1 cellular context compared by ENCODE assay signal in the genomic region with DNA sequence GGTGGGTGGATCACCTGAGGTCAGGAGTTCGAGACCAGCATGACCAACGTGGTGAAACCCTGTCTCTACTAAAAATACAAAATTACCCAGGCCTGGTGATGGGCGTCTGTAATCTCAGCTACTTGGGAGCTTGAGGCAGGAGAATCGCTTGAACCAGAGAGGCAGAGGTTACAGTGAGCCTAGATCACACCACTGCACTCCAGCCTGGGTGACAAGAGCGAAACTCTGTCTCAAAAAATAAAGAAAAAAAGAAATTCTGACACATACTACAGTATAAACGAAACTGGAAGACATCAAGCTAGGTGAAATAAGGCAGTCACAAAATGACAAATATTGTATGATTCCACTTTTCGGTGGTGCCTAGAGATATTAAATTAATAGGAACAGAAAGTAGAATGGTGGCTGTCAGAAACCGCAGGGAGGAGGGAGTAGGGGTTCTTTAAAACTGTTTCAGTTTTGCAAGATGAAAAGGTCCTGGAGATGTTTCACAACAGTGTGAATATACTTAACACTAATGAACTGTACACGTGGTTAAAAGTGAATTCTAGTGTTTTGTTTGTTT.
TF ChIP-seq lines count a peak whose summit lies in the region.

No MANE protein-coding gene starts in this region.

TF ChIP-seq in GM12878, 131 proteins besides CTCF, POLR2A, EP300 and RAD21 (continued from another document and continues in another):
- peak; percentile 94 for TF ChIP-seq RELB (IDR thresholded peaks at IDR 0.05; ENCODE audit: low read depth)
- TF ChIP-seq JUNB (IDR thresholded peaks at IDR 0.05) = peak; percentile 91
- TF ChIP-seq KAT2A (conservative IDR thresholded peaks at IDR 0.05; ENCODE audit: control insufficient read depth, low read depth, low read length) = no peak
- TF ChIP-seq TBL1XR1 (IDR thresholded peaks at IDR 0.05; ENCODE audit: low read depth, low read length) = peak; percentile 87
- no peak for TF ChIP-seq SREBF2 (IDR thresholded peaks at IDR 0.05; ENCODE audit: low read length)
- no peak for TF ChIP-seq SRF (IDR thresholded peaks at IDR 0.05; ENCODE audit: low read depth in 2 of 2, low read length in 2 of 2)
- no peak for TF ChIP-seq NFXL1 (IDR thresholded peaks at IDR 0.05; ENCODE audit: borderline replicate concordance)
- peak; percentile 94 for TF ChIP-seq NFIC (IDR thresholded peaks at IDR 0.05; ENCODE audit: low read depth, low read length)
- no peak for TF ChIP-seq CHD1 (IDR thresholded peaks at IDR 0.05; ENCODE audit: low read depth, low read length)
- peak; percentile 85 for TF ChIP-seq DPF2 (IDR thresholded peaks at IDR 0.05)
- TF ChIP-seq RCOR1 (conservative IDR thresholded peaks at IDR 0.05; ENCODE audit: low read depth, low read length) = no peak; the same call in 1 of the 2 replicates
- TF ChIP-seq KDM1A (IDR thresholded peaks at IDR 0.05; ENCODE audit: borderline replicate concordance) = no peak
- TF ChIP-seq ESRRA (IDR thresholded peaks at IDR 0.05; ENCODE audit: low read length) = no peak
- TF ChIP-seq TAF1 (IDR thresholded peaks at IDR 0.05; ENCODE audit: borderline replicate concordance, low read depth, low read length) = no peak
- no peak; the same call in 1 of the 2 replicates for TF ChIP-seq EED (IDR thresholded peaks at IDR 0.05; ENCODE audit: low read depth)
- TF ChIP-seq IKZF2 (IDR thresholded peaks at IDR 0.05) = peak; percentile 95 to 97
- TF ChIP-seq, protein P1, sequence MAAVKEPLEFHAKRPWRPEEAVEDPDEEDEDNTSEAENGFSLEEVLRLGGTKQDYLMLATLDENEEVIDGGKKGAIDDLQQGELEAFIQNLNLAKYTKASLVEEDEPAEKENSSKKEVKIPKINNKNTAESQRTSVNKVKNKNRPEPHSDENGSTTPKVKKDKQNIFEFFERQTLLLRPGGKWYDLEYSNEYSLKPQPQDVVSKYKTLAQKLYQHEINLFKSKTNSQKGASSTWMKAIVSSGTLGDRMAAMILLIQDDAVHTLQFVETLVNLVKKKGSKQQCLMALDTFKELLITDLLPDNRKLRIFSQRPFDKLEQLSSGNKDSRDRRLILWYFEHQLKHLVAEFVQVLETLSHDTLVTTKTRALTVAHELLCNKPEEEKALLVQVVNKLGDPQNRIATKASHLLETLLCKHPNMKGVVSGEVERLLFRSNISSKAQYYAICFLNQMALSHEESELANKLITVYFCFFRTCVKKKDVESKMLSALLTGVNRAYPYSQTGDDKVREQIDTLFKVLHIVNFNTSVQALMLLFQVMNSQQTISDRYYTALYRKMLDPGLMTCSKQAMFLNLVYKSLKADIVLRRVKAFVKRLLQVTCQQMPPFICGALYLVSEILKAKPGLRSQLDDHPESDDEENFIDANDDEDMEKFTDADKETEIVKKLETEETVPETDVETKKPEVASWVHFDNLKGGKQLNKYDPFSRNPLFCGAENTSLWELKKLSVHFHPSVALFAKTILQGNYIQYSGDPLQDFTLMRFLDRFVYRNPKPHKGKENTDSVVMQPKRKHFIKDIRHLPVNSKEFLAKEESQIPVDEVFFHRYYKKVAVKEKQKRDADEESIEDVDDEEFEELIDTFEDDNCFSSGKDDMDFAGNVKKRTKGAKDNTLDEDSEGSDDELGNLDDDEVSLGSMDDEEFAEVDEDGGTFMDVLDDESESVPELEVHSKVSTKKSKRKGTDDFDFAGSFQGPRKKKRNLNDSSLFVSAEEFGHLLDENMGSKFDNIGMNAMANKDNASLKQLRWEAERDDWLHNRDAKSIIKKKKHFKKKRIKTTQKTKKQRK (IDR thresholded peaks at IDR 0.05; ENCODE audit: low read depth, low read length) = no peak
- TF ChIP-seq CREM (IDR thresholded peaks at IDR 0.05; ENCODE audit: low read depth) = peak; percentile 43; the same call in 1 of the 2 replicates
- TF ChIP-seq, protein P2, sequence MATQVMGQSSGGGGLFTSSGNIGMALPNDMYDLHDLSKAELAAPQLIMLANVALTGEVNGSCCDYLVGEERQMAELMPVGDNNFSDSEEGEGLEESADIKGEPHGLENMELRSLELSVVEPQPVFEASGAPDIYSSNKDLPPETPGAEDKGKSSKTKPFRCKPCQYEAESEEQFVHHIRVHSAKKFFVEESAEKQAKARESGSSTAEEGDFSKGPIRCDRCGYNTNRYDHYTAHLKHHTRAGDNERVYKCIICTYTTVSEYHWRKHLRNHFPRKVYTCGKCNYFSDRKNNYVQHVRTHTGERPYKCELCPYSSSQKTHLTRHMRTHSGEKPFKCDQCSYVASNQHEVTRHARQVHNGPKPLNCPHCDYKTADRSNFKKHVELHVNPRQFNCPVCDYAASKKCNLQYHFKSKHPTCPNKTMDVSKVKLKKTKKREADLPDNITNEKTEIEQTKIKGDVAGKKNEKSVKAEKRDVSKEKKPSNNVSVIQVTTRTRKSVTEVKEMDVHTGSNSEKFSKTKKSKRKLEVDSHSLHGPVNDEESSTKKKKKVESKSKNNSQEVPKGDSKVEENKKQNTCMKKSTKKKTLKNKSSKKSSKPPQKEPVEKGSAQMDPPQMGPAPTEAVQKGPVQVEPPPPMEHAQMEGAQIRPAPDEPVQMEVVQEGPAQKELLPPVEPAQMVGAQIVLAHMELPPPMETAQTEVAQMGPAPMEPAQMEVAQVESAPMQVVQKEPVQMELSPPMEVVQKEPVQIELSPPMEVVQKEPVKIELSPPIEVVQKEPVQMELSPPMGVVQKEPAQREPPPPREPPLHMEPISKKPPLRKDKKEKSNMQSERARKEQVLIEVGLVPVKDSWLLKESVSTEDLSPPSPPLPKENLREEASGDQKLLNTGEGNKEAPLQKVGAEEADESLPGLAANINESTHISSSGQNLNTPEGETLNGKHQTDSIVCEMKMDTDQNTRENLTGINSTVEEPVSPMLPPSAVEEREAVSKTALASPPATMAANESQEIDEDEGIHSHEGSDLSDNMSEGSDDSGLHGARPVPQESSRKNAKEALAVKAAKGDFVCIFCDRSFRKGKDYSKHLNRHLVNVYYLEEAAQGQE (IDR thresholded peaks at IDR 0.05; ENCODE audit: low read depth, low read length) = no peak
- TF ChIP-seq HDAC6 (IDR thresholded peaks at IDR 0.05; ENCODE audit: unreplicated experiment) = no peak
- peak; percentile 80; the same call in 1 of the 2 replicates for TF ChIP-seq CBX5 (IDR thresholded peaks at IDR 0.05; ENCODE audit: low read depth)
- TF ChIP-seq SP1 (IDR thresholded peaks at IDR 0.05; ENCODE audit: low read depth, low read length) = no peak
- no peak for TF ChIP-seq PAX8 (IDR thresholded peaks at IDR 0.05)
- TF ChIP-seq LARP7 (IDR thresholded peaks at IDR 0.05) = no peak; the same call in 1 of the 2 replicates
- peak; percentile 83; the same call in 1 of the 2 replicates for TF ChIP-seq STAT3 (IDR thresholded peaks at IDR 0.05; ENCODE audit: low read depth, low read length)
- peak; percentile 79 for TF ChIP-seq BCL11A (IDR thresholded peaks at IDR 0.05; ENCODE audit: low read depth, low read length)
- TF ChIP-seq NR2C2 (IDR thresholded peaks at IDR 0.05; ENCODE audit: borderline replicate concordance, control insufficient read depth, insufficient read length, low read depth) = no peak
- TF ChIP-seq ZNF217 (IDR thresholded peaks at IDR 0.05) = peak; percentile 88
- no peak for TF ChIP-seq YBX1 (IDR thresholded peaks at IDR 0.05)
- TF ChIP-seq, protein P3, sequence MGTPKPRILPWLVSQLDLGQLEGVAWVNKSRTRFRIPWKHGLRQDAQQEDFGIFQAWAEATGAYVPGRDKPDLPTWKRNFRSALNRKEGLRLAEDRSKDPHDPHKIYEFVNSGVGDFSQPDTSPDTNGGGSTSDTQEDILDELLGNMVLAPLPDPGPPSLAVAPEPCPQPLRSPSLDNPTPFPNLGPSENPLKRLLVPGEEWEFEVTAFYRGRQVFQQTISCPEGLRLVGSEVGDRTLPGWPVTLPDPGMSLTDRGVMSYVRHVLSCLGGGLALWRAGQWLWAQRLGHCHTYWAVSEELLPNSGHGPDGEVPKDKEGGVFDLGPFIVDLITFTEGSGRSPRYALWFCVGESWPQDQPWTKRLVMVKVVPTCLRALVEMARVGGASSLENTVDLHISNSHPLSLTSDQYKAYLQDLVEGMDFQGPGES (IDR thresholded peaks at IDR 0.05) = no peak
- TF ChIP-seq, protein P4, sequence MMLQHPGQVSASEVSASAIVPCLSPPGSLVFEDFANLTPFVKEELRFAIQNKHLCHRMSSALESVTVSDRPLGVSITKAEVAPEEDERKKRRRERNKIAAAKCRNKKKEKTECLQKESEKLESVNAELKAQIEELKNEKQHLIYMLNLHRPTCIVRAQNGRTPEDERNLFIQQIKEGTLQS (IDR thresholded peaks at IDR 0.05; ENCODE audit: borderline replicate concordance, extremely low read depth, low read depth, low read length) = no peak
- no peak for TF ChIP-seq SIX5 (IDR thresholded peaks at IDR 0.05; ENCODE audit: low read depth, low read length, severe bottlenecking)
- TF ChIP-seq TARDBP (IDR thresholded peaks at IDR 0.05; ENCODE audit: borderline replicate concordance) = no peak
- no peak for TF ChIP-seq BRCA1 (IDR thresholded peaks at IDR 0.05; ENCODE audit: low read depth, low read length)
- peak; percentile 93 for TF ChIP-seq MTA3 (IDR thresholded peaks at IDR 0.05; ENCODE audit: borderline replicate concordance, low read length)
- no peak for TF ChIP-seq POLR2AphosphoS5 (IDR thresholded peaks at IDR 0.05; ENCODE audit: low read length)
- TF ChIP-seq MLLT1 (IDR thresholded peaks at IDR 0.05) = peak; percentile 87
- no peak for TF ChIP-seq SMAD5 (IDR thresholded peaks at IDR 0.05; ENCODE audit: low read depth)
- no peak for TF ChIP-seq TCF3 (IDR thresholded peaks at IDR 0.05; ENCODE audit: borderline replicate concordance, insufficient read depth, low read depth, low read length)
- TF ChIP-seq FOS (IDR thresholded peaks at IDR 0.05; ENCODE audit: borderline replicate concordance, extremely low read depth, insufficient read length) = no peak
- TF ChIP-seq SREBF1 (IDR thresholded peaks at IDR 0.05; ENCODE audit: low read length) = no peak
- TF ChIP-seq PML (IDR thresholded peaks at IDR 0.05; ENCODE audit: low read length) = peak; percentile 80
- TF ChIP-seq, protein P5, sequence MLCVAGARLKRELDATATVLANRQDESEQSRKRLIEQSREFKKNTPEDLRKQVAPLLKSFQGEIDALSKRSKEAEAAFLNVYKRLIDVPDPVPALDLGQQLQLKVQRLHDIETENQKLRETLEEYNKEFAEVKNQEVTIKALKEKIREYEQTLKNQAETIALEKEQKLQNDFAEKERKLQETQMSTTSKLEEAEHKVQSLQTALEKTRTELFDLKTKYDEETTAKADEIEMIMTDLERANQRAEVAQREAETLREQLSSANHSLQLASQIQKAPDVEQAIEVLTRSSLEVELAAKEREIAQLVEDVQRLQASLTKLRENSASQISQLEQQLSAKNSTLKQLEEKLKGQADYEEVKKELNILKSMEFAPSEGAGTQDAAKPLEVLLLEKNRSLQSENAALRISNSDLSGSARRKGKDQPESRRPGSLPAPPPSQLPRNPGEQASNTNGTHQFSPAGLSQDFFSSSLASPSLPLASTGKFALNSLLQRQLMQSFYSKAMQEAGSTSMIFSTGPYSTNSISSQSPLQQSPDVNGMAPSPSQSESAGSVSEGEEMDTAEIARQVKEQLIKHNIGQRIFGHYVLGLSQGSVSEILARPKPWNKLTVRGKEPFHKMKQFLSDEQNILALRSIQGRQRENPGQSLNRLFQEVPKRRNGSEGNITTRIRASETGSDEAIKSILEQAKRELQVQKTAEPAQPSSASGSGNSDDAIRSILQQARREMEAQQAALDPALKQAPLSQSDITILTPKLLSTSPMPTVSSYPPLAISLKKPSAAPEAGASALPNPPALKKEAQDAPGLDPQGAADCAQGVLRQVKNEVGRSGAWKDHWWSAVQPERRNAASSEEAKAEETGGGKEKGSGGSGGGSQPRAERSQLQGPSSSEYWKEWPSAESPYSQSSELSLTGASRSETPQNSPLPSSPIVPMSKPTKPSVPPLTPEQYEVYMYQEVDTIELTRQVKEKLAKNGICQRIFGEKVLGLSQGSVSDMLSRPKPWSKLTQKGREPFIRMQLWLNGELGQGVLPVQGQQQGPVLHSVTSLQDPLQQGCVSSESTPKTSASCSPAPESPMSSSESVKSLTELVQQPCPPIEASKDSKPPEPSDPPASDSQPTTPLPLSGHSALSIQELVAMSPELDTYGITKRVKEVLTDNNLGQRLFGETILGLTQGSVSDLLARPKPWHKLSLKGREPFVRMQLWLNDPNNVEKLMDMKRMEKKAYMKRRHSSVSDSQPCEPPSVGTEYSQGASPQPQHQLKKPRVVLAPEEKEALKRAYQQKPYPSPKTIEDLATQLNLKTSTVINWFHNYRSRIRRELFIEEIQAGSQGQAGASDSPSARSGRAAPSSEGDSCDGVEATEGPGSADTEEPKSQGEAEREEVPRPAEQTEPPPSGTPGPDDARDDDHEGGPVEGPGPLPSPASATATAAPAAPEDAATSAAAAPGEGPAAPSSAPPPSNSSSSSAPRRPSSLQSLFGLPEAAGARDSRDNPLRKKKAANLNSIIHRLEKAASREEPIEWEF (IDR thresholded peaks at IDR 0.05; ENCODE audit: insufficient replicate concordance, low read depth, low read length) = no peak
- TF ChIP-seq ZNF622 (IDR thresholded peaks at IDR 0.05) = no peak
- no peak for TF ChIP-seq PBX3 (IDR thresholded peaks at IDR 0.05; ENCODE audit: insufficient replicate concordance, low read depth, low read length)
- no peak for TF ChIP-seq EZH2 (IDR thresholded peaks at IDR 0.05; ENCODE audit: borderline replicate concordance, control insufficient read depth, low read depth, low read length)
